ENCODE assay signal across 21 cellular contexts in the genomic region with DNA sequence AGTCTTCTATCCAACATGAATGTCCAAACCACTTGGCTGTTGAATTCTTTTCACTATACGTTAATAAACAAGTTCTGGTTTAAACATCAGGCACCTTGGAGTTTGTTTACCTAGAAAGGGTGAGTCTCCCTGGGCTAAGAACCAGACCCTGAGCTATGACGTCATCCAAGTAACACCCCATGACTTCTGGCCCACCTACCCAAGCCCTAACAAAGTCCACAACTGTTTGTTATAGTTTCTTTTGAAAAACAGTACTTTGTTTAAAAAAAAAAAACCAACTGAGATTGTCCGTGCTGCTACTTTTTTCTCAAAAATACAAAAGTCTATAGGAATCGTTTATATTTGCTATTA.
A peak's percentile ranks its signal among the peaks of the same experiment; 100 is the strongest.
DNase-seq lines count a peak whose midpoint lies in the region; ATAC-seq, FAIRE-seq and TF ChIP-seq lines count a peak whose summit lies in the region.
"Had no signal": no experiment of that assay in that cellular context is flagged by ENCODE, and none has a peak within 500 bp of the region (broad histone marks: within the 10 kb centered on the region; RNA-seq: fewer than 3 reads in every experiment).

No MANE protein-coding gene starts in this region.

- H3K9me3 ChIP-seq in K562 (replicated peaks; ENCODE audit: control insufficient read depth, insufficient read depth, low read depth, low read length) (no peaks in the 10 kb centered on the region), upper lobe of left lung (no peaks in the 10 kb centered on the region)
- H3K9me3 ChIP-seq: neutrophil, testis had no signal

- in situ Hi-C loops in K562 (cut with MboI): no loop called here

- no peak for TF ChIP-seq POLR2A in K562 (conservative IDR thresholded peaks at IDR 0.05)
- no peak for TF ChIP-seq POLR2A in upper lobe of left lung (IDR thresholded peaks at IDR 0.05)

- H3K4me1 ChIP-seq in KMS-11 (ENCODE audit: low read depth, poor library complexity, severe bottlenecking) (peaks cover 97% of the 10 kb centered on the region), K562 (replicated peaks in 1 of 2; ENCODE audit: control insufficient read depth in 2 of 2, insufficient read depth in 2 of 2, low read length in 2 of 2) (no peaks in the 10 kb centered on the region), mesendoderm (ENCODE audit: control insufficient read depth, low read depth, low read length) (no peaks in the 10 kb centered on the region), upper lobe of left lung (peaks cover 0 to 5% (median 0%) of the 10 kb centered on the region in 4 donors)
- H3K4me1 ChIP-seq: testis had no signal

- TF ChIP-seq RAD21 in K562 (CRISPR knock-in tag; conservative IDR thresholded peaks at IDR 0.05 in 1 of 2, IDR thresholded peaks at IDR 0.05 in 1 of 2): no peak

- peaks cover 97% of the 10 kb centered on the region for H3K79me2 ChIP-seq in KMS-11 (ENCODE audit: insufficient read depth, low read depth)
- no peaks in the 10 kb centered on the region for H3K79me2 ChIP-seq in K562 (ENCODE audit: control insufficient read depth, insufficient read depth, low read length)
- peaks cover 26% of the 10 kb centered on the region for H3K79me2 ChIP-seq in mesendoderm (ENCODE audit: control insufficient read depth, insufficient read depth, low read length)

- H2BK15ac ChIP-seq in mesendoderm (replicated peaks; ENCODE audit: low read depth): no peak overlapping the region

- intact Hi-C loops in K562 (cut with micrococcal nuclease): no loop called here

- H3K56ac ChIP-seq in mesendoderm (ENCODE audit: low read length): no peak overlapping the region

- H3K27ac ChIP-seq in KMS-11: no peak overlapping the region; the same call in 1 of the 2 replicates
- no peak overlapping the region for H3K27ac ChIP-seq in K562 (ENCODE audit: extremely low read depth, low read depth, low read length)
- no peak overlapping the region for H3K27ac ChIP-seq in mesendoderm (ENCODE audit: low read depth, low read length)
- no peak overlapping the region for H3K27ac ChIP-seq in upper lobe of left lung
- H3K27ac ChIP-seq: HL-60, neutrophil, testis had no signal

- no peak overlapping the region for H3K9ac ChIP-seq in KMS-11
- no peak overlapping the region for H3K9ac ChIP-seq in K562 (ENCODE audit: insufficient read depth in 1 of 2, low read depth in 2 of 2, low read length in 2 of 2)
- no peak overlapping the region for H3K9ac ChIP-seq in mesendoderm (ENCODE audit: low read length)

- DNase-seq in GM19239 (ENCODE audit: insufficient read length, low spot score): no peak
- DNase-seq in K562 (ENCODE audit: extremely low read depth in 1 of 4, low spot score in 3 of 4): no peak
- DNase-seq in mesendoderm: peak; percentile 42
- no peak for DNase-seq in NCI-H526 (lab: John Stamatoyannopoulos, UW)
- DNase-seq in upper lobe of left lung: no peak
- no peak for DNase-seq in stimulated activated CD4-positive, alpha-beta T cell treated with anti-CD3 and anti-CD28 coated beads, Interleukin-4, amount 100 ng/mL, for 1 hour
- DNase-seq in NCI-H748 treated with DMSO at 0.1 percent for 48 hours (lab: John Stamatoyannopoulos, UW): no peak
- DNase-seq: activated CD8-positive, alpha-beta memory T cell treated with anti-CD3 and anti-CD28 coated beads, Interleukin-2, amount 10 ng/mL, durations not matched to agents 7 days and 5 days; activated effector memory CD4-positive, alpha-beta T cell treated with Interleukin-2 at 50 U/mL for 16 hours; AML-193; amygdala; immature natural killer cell; right cardiac atrium; stimulated activated CD4-positive, alpha-beta T cell treated with anti-CD3 and anti-CD28 coated beads, Interleukin-4, amount 100 ng/mL, for 24 hours; stimulated activated CD8-positive, alpha-beta memory T cell treated with anti-CD3 and anti-CD28 coated beads, Interleukin-4, amount 100 ng/mL, for 48 hours; testis had no signal

- WGBS in K562 (ENCODE audit: insufficient coverage, low coverage, missing lambda C conversion rate): 0% methylated on average over 4 of the region's 4 CpGs
- no CpG with 5 or more reads among the region's 4 CpGs for WGBS in mesendoderm (ENCODE audit: extremely low coverage, insufficient coverage, low lambda C conversion rate)
- WGBS in upper lobe of left lung, 2 donors: 77 to 80% methylated on average over 4 of the region's 4 CpGs

- H2AK5ac ChIP-seq in mesendoderm (ENCODE audit: low read length): no peak overlapping the region

- BruUV-seq in K562 (replicated peaks; lab: Mats Ljungman, UMichigan): no TSS peak

- H4K8ac ChIP-seq in mesendoderm (ENCODE audit: low read depth, low read length): no peak overlapping the region

- H3K36me3 ChIP-seq in KMS-11 (ENCODE audit: insufficient read depth) (no peaks in the 10 kb centered on the region), K562 (ENCODE audit: control insufficient read depth, insufficient read depth, low read length) (no peaks in the 10 kb centered on the region), mesendoderm (ENCODE audit: control insufficient read depth, insufficient read depth, low read length) (no peaks in the 10 kb centered on the region), upper lobe of left lung (no peaks in the 10 kb centered on the region)
- H3K36me3 ChIP-seq: neutrophil had no signal

- H3K4me3 ChIP-seq in KMS-11 (IDR thresholded peaks at IDR 0.05; ENCODE audit: insufficient read depth, low read depth, low read length) (no peak overlapping the region), K562 (no peak overlapping the region), mesendoderm (ENCODE audit: low read length) (no peak overlapping the region), upper lobe of left lung (no peak overlapping the region)
- H3K4me3 ChIP-seq: testis had no signal

- no peak overlapping the region for H3K4ac ChIP-seq in mesendoderm (ENCODE audit: low read depth, low read length)

- H3K4me2 ChIP-seq in KMS-11 (peak overlapping the region; percentile 68; the same call in 1 of the 2 replicates), K562 (ENCODE audit: insufficient read depth, low read length) (no peak overlapping the region), mesendoderm (ENCODE audit: low read length) (no peak overlapping the region)

- no peaks in the 10 kb centered on the region for H3K79me1 ChIP-seq in mesendoderm (ENCODE audit: low read length)

- TF ChIP-seq EP300 in K562 (IDR thresholded peaks at IDR 0.05; ENCODE audit: low read length) (no peak), upper lobe of left lung (IDR thresholded peaks at IDR 0.05) (no peak)

- CTCF ChIA-PET in K562 (lab: Yijun Ruan, JAX; ENCODE audit: low intra/inter-chr PET ratio): no interaction called here

- H4K20me1 ChIP-seq in KMS-11 (ENCODE audit: insufficient read depth): peaks cover 16% of the 10 kb centered on the region; the same call in 1 of the 2 replicates
- peaks cover 5% of the 10 kb centered on the region; the same call in 1 of the 2 replicates for H4K20me1 ChIP-seq in K562 (replicated peaks; ENCODE audit: control insufficient read depth, insufficient read depth, low read length)

- no peak overlapping the region for H2AFZ ChIP-seq in KMS-11 (ENCODE audit: low read depth)
- H2AFZ ChIP-seq in K562 (ENCODE audit: low read depth, low read length): no peak overlapping the region

- H3K18ac ChIP-seq in mesendoderm (ENCODE audit: low read length): no peak overlapping the region

- no peak overlapping the region for H4K5ac ChIP-seq in mesendoderm (ENCODE audit: low read length)

- POLR2A ChIA-PET in K562 (lab: Yijun Ruan, JAX): no interaction called here

- no peak overlapping the region for H2BK5ac ChIP-seq in mesendoderm (ENCODE audit: low read length)

- ATAC-seq in K562 (no peak), upper lobe of left lung (ENCODE audit: low FRiP score in 2 of 2) (no peak)
- ATAC-seq: activated CD4-positive, CD25-positive, alpha-beta regulatory T cell treated with anti-CD3 and anti-CD28 coated beads, Interleukin-2, amount 50 U/mL, for 24 hours; activated CD8-positive, alpha-beta memory T cell treated with anti-CD3 and anti-CD28 coated beads, Interleukin-2, amount 10 ng/mL, durations not matched to agents 7 days and 5 days had no signal

- no peaks in the 10 kb centered on the region for H3K27me3 ChIP-seq in KMS-11 (ENCODE audit: insufficient read depth, low read depth)
- no peaks in the 10 kb centered on the region for H3K27me3 ChIP-seq in K562 (ENCODE audit: control insufficient read depth in 2 of 2, insufficient read depth in 2 of 2, low read length in 2 of 2)
- no peaks in the 10 kb centered on the region for H3K27me3 ChIP-seq in mesendoderm (ENCODE audit: insufficient read depth, low read length, poor library complexity)
- H3K27me3 ChIP-seq in upper lobe of left lung: no peaks in the 10 kb centered on the region
- H3K27me3 ChIP-seq: neutrophil, testis had no signal

- no peak overlapping the region for H2BK120ac ChIP-seq in mesendoderm (ENCODE audit: low read depth, low read length)

- FAIRE-seq in GM19239 (lab: Jason Lieb, UNC): peak; percentile 18
- FAIRE-seq in K562 (lab: Jason Lieb, UNC): no peak
- FAIRE-seq: colon had no signal

- TF ChIP-seq CTCF in KMS-11 (conservative IDR thresholded peaks at IDR 0.05; ENCODE audit: low read depth, low read length): no peak
- no peak for TF ChIP-seq CTCF in K562 (IDR thresholded peaks at IDR 0.05 in 2 of 3, conservative IDR thresholded peaks at IDR 0.05 in 1 of 3; ENCODE audit: insufficient read depth in 2 of 3, low read depth in 1 of 3, low read length in 3 of 3)
- TF ChIP-seq CTCF in upper lobe of left lung (IDR thresholded peaks at IDR 0.05): no peak

- no peaks in the 10 kb centered on the region for H3K9me1 ChIP-seq in K562 (ENCODE audit: control insufficient read depth, insufficient read depth, low read length)

- H3K23ac ChIP-seq in mesendoderm (ENCODE audit: low read length): no peak overlapping the region

TF ChIP-seq in K562, 482 proteins besides CTCF, POLR2A, EP300 and RAD21 (continues in another document):
- TF ChIP-seq CREM (IDR thresholded peaks at IDR 0.05; ENCODE audit: low read depth) (0 out of 2 replicates have a peak, but pooled peaks have one; percentile 9), ZNF551 (CRISPR knock-in tag; IDR thresholded peaks at IDR 0.05) (no peak), ELF1 (tag; IDR thresholded peaks at IDR 0.05) (no peak), MAFK (IDR thresholded peaks at IDR 0.05; ENCODE audit: low read length) (no peak)
- TF ChIP-seq, protein P1, sequence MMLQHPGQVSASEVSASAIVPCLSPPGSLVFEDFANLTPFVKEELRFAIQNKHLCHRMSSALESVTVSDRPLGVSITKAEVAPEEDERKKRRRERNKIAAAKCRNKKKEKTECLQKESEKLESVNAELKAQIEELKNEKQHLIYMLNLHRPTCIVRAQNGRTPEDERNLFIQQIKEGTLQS (IDR thresholded peaks at IDR 0.05): peak; percentile 63
- TF ChIP-seq, protein P1 (CRISPR knock-in tag; conservative IDR thresholded peaks at IDR 0.05): no peak
